Comparison of ENCODE assay signal across 27 cellular contexts in the genomic region with DNA sequence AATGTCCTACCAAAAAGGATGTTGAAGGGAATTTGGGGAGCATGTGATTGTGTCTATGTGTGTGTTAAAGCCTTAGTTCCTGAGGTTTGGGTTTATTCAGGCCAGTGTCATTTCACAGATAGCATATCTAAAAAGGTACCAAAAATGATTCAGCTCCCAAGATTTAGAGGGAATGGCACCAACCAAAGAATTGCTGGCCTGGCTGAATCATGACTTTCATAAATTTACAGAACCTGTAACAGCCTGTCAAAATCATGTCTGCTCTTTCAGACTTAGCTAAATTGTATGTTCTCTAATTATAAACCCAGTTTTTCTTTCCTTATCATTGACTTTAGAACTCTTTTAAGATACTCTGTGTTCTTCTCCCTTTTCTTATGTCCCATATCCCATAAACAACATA.
"Had no signal": no experiment of that assay in that cellular context is flagged by ENCODE, and none has a peak within 500 bp of the region (broad histone marks: within the 10 kb centered on the region; RNA-seq: fewer than 3 reads in every experiment).

No MANE protein-coding gene starts in this region.

- H3K4me1 Mint-ChIP-seq: mesothelial cell of epicardium, neural crest cell had no signal

- H3K9me3 ChIP-seq: gastrocnemius medialis, mucosa of descending colon, neutrophil, pancreas, stomach, thyroid gland had no signal

- ATAC-seq: gastrocnemius medialis; left lobe of liver; mucosa of descending colon; natural killer cell treated with Interleukin-12 subunit alpha and Interleukin-12 subunit beta and Interleukin-15 and Interleukin-18, amount 100 ng/mL, for 72 hours; pancreas; sciatic nerve had no signal

- H3K4me3 ChIP-seq: coronary artery, gastrocnemius medialis, lung, mucosa of descending colon, pancreas, smooth muscle cell, stomach, thyroid gland had no signal

- H3K27me3 ChIP-seq: gastrocnemius medialis, neutrophil, pancreas, stomach, thyroid gland had no signal

- H3K27me3 Mint-ChIP-seq: naive B cell; natural killer cell treated with Interleukin-12 subunit alpha and Interleukin-12 subunit beta and Interleukin-15 and Interleukin-18, amount 100 ng/mL, for 72 hours; progenitor cell of endocrine pancreas had no signal

- H3K4me2 ChIP-seq: smooth muscle cell had no signal

- H3K36me3 ChIP-seq: gastrocnemius medialis, neutrophil, pancreas, stomach, thyroid gland had no signal

- DNase-seq: dermis blood vessel endothelial cell; effector memory CD4-positive, alpha-beta T cell; gastrocnemius medialis; head of caudate nucleus; kidney; mesenchymal stem cell; mucosa of descending colon; naive B cell; pancreas; stimulated activated CD4-positive, alpha-beta T cell treated with anti-CD3 and anti-CD28 coated beads, Interleukin-12 subunit alpha, Interleukin-12 subunit beta, amount 100 ng/mL, for 4 hours; stimulated activated CD4-positive, alpha-beta T cell treated with anti-CD3 and anti-CD28 coated beads, Interleukin-1b, Interleukin-23, amount 100 ng/mL, for 48 hours; stimulated activated CD4-positive, alpha-beta T cell treated with anti-CD3 and anti-CD28 coated beads, Interleukin-4, amount 100 ng/mL, for 1 hour; stimulated activated CD8-positive, alpha-beta memory T cell treated with anti-CD3 and anti-CD28 coated beads, Interleukin-4, amount 100 ng/mL, for 48 hours; stimulated activated naive CD4-positive, alpha-beta T cell; stomach; thyroid gland; trophoblast cell had no signal

- H3K4me3 Mint-ChIP-seq: mesothelial cell of epicardium; naive B cell; natural killer cell treated with Interleukin-12 subunit alpha and Interleukin-12 subunit beta and Interleukin-15 and Interleukin-18, amount 100 ng/mL, for 72 hours; neural crest cell had no signal

- H3K4me1 ChIP-seq: gastrocnemius medialis, pancreas, stomach, thyroid gland had no signal

- H3K27ac Mint-ChIP-seq: mesothelial cell of epicardium; natural killer cell treated with Interleukin-12 subunit alpha and Interleukin-12 subunit beta and Interleukin-15 and Interleukin-18, amount 100 ng/mL, for 72 hours; progenitor cell of endocrine pancreas had no signal

- H3K27ac ChIP-seq: coronary artery, gastrocnemius medialis, neutrophil, pancreas, stomach, thyroid gland had no signal

- FAIRE-seq: kidney, pancreas had no signal
